ENCODE assay signal across 11 cellular contexts in genomic region chr3:66494964-66495581, GRCh38. TPM values are rescaled to one million over a fixed set of nuclear protein-coding genes. Genes with fewer than 3 reads are reported as not detected.
DNase-seq lines count a peak whose midpoint lies in the region; ATAC-seq and TF ChIP-seq lines count a peak whose summit lies in the region.
"Had no signal": no experiment of that assay in that cellular context is flagged by ENCODE, and none has a peak within 500 bp of the region (broad histone marks: within the 10 kb centered on the region; RNA-seq: fewer than 3 reads in every experiment).

No MANE protein-coding gene starts in this region.

- peak in 3 of 5 donors; percentile 37 to 43 (median 37) for DNase-seq in CD4-positive, alpha-beta memory T cell
- DNase-seq in LNCaP clone FGC (ENCODE audit: low read depth) (no peak), coronary artery (ENCODE audit: low spot score) (no peak), SK-N-DZ (ENCODE audit: low spot score) (no peak)
- no peak for DNase-seq in activated CD4-positive, CD25-positive, alpha-beta regulatory T cell treated with anti-CD3 and anti-CD28 coated beads, Interleukin-2, amount 50 U/mL, for 72 hours
- DNase-seq: activated CD8-positive, alpha-beta memory T cell treated with anti-CD3 and anti-CD28 coated beads, Interleukin-2, amount 50 U/mL, for 4 hours; NCI-H524; posterior cingulate gyrus had no signal

- no peaks in the 10 kb centered on the region for H3K27me3 ChIP-seq in CD4-positive, alpha-beta memory T cell (ENCODE audit: insufficient read depth, low read length)
- H3K27me3 ChIP-seq in neuron (ENCODE audit: insufficient read depth, low read length) = no peaks in the 10 kb centered on the region

- H3K9me3 ChIP-seq in CD4-positive, alpha-beta memory T cell (ENCODE audit: control insufficient read depth in 1 of 2, low read length in 2 of 2) = no peaks in the 10 kb centered on the region
- H3K9me3 ChIP-seq in neuron (ENCODE audit: low read length) = no peaks in the 10 kb centered on the region

- H3K27ac ChIP-seq in CD4-positive, alpha-beta memory T cell (ENCODE audit: low read depth, low read length) = no peak overlapping the region
- H3K27ac ChIP-seq in coronary artery = peak overlapping the region; percentile 95

- TF ChIP-seq CTCF in LNCaP clone FGC (IDR thresholded peaks at IDR 0.05; ENCODE audit: control insufficient read depth, extremely low read depth, insufficient read depth) (no peak), coronary artery (IDR thresholded peaks at IDR 0.05) (no peak)

- no peak overlapping the region for H2AFZ ChIP-seq in neuron (ENCODE audit: low read depth, low read length)

- peaks cover 0 to 11% of the 10 kb centered on the region in 2 donors for H3K36me3 Mint-ChIP-seq in CD4-positive, alpha-beta memory T cell

- no peaks in the 10 kb centered on the region for H3K9me3 Mint-ChIP-seq in CD4-positive, alpha-beta memory T cell

- ATAC-seq in HG02981 (IDR thresholded peaks at IDR 0.05; ENCODE audit: unreplicated experiment) = no peak
- ATAC-seq in HG03354 (IDR thresholded peaks at IDR 0.05; ENCODE audit: poor library complexity, severe bottlenecking, unreplicated experiment) = no peak

- H3K4me1 ChIP-seq in CD4-positive, alpha-beta memory T cell (ENCODE audit: insufficient read depth, low read length) = peaks cover 93% of the 10 kb centered on the region
- peaks cover 85% of the 10 kb centered on the region for H3K4me1 ChIP-seq in neuron (ENCODE audit: insufficient read depth, low read length)

- H3K4me1 Mint-ChIP-seq in CD4-positive, alpha-beta memory T cell = peaks cover 77 to 100% (median 86%) of the 10 kb centered on the region in 4 donors

- intact Hi-C loops in CD4-positive, alpha-beta memory T cell (cut with micrococcal nuclease) = loop anchor here (5.0 kb wide), 2 partner anchors 33 to 68 kb away; no protein-coding TSS in a partner anchor

- POLR2A ChIA-PET in CD4-positive, alpha-beta memory T cell (lab: Charles Lee; ENCODE audit: partially characterized antibody) = interaction anchor here (0.6 to 6.3 kb wide), 6 partner anchors 13 to 101 kb away, joined by 3 to 61 read pairs (median 8); no protein-coding TSS in a partner anchor

- H3K36me3 ChIP-seq in CD4-positive, alpha-beta memory T cell (ENCODE audit: insufficient read depth, low read length) = no peaks in the 10 kb centered on the region
- H3K36me3 ChIP-seq in neuron (ENCODE audit: insufficient read depth, low read length) = no peaks in the 10 kb centered on the region

- CTCF ChIA-PET in CD4-positive, alpha-beta memory T cell (lab: Charles Lee; ENCODE audit: partially characterized antibody) = interaction anchor here (1.5 to 7.4 kb wide), 3 partner anchors 8 to 88 kb away, joined by 4 to 45 read pairs (median 12); no protein-coding TSS in a partner anchor

- H3K4me3 ChIP-seq in CD4-positive, alpha-beta memory T cell (ENCODE audit: low read length in 2 of 2) = no peak overlapping the region
- H3K4me3 ChIP-seq in LNCaP clone FGC (ENCODE audit: low read depth, low read length) (peak overlapping the region; percentile 91; the same call in 1 of the 2 replicates), coronary artery (peak overlapping the region; percentile 19), neuron (ENCODE audit: low read length) (peak overlapping the region; percentile 73)

- no peaks in the 10 kb centered on the region for H3K27me3 Mint-ChIP-seq in CD4-positive, alpha-beta memory T cell

- peak overlapping the region; percentile 33 to 87 (median 67) for H3K27ac Mint-ChIP-seq in CD4-positive, alpha-beta memory T cell

- H3K4me3 Mint-ChIP-seq in CD4-positive, alpha-beta memory T cell = peak overlapping the region; percentile 51 to 99 (median 74)

RNA-seq across cellular contexts. Expression of gene LRIG1, which starts 5.7 kb away (rescaled TPM):
- 10 to 100 TPM; 66.3 to 71.7 TPM for total RNA-seq in CD4-positive, alpha-beta memory T cell
- polyA plus RNA-seq in CD4-positive, alpha-beta memory T cell = 10 to 100 TPM; 28.6 to 58.5 TPM
- polyA plus RNA-seq in SK-N-DZ (2014; cell fraction: cytosol; rRNA removed) = 1.8 and 8.6 TPM in 2 replicates
- 2.1 and 3.5 TPM in 2 replicates for polyA plus RNA-seq in SK-N-DZ (2014; cell fraction: nucleus; rRNA removed)

Comparison
In these comparisons a context has a peak if more than half of its experiments do, and no peak if none do; other contexts are left out.
1. DNase-seq: peak in CD4-positive, alpha-beta memory T cell (3 of 5); none in LNCaP clone FGC (single experiment), coronary artery (single experiment), SK-N-DZ (single experiment) and activated CD4-positive, CD25-positive, alpha-beta regulatory T cell treated with anti-CD3 and anti-CD28 coated beads, Interleukin-2, amount 50 U/mL, for 72 hours (single experiment).
2. H3K4me3 ChIP-seq: peak in LNCaP clone FGC (single experiment), coronary artery (single experiment) and neuron (single experiment); none in CD4-positive, alpha-beta memory T cell (0 of 2).